19 cellular contexts compared by ENCODE assay signal in the genomic region with DNA sequence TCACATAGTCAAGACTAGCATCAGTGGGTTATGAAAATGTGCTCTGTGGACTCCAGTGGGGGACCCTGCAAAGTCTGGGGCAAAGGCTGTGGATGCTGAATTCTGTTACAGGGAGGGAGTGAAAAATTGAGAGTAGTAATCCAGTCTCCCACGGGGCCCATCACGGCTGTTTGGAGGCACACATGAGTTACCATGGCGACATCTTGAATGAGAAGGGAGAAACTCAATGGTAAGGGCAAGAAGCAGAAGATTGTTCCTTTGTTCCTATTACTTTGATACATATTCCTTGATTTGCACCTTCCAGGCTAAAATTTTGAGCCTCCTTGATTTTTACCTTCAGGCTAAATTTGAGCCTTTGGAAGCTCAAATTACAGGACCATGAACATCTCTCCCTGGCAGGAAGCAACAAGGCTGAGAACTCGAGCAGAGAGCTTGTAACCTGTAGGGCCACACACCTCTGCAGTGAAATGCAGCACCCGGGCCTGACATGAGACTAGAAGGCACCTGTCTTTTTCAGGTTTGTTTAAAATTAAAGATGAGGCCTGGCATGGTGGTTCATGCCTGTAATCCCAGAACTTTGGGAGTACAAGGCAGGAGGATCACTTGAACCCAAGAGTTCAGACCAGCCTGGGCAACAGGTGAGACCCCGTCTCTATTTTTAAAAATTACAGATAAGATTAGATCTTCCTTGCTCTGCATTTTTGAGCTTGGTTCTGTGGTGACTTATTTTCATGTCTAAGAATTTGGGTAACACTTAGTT. TPM values are rescaled to one million over a fixed set of nuclear protein-coding genes. Genes with fewer than 3 reads are reported as not detected.
DNase-seq lines count a peak whose midpoint lies in the region; ATAC-seq and TF ChIP-seq lines count a peak whose summit lies in the region.
"Had no signal": no experiment of that assay in that cellular context is flagged by ENCODE, and none has a peak within 500 bp of the region (broad histone marks: within the 10 kb centered on the region; RNA-seq: fewer than 3 reads in every experiment).

No MANE protein-coding gene starts in this region.

- peaks cover 8% of the 10 kb centered on the region for H3K4me1 Mint-ChIP-seq in endodermal cell
- H3K4me1 Mint-ChIP-seq in type B pancreatic cell (ENCODE audit: unreplicated experiment): peaks cover 27% of the 10 kb centered on the region
- H3K4me1 Mint-ChIP-seq: activated naive CD4-positive, alpha-beta T cell treated with anti-CD3 and anti-CD28 coated beads, Interleukin-2, amount 10 ng/mL, durations not matched to agents 7 days and 5 days; mesothelial cell of epicardium; natural killer cell had no signal

- H3K36me3 Mint-ChIP-seq in endodermal cell (ENCODE audit: low read depth): no peaks in the 10 kb centered on the region
- H3K36me3 Mint-ChIP-seq in type B pancreatic cell: no peaks in the 10 kb centered on the region
- H3K36me3 Mint-ChIP-seq: activated naive CD4-positive, alpha-beta T cell treated with anti-CD3 and anti-CD28 coated beads, Interleukin-2, amount 10 ng/mL, durations not matched to agents 7 days and 5 days; mesothelial cell of epicardium; natural killer cell had no signal

- ATAC-seq in HG03460 (IDR thresholded peaks at IDR 0.05; ENCODE audit: unreplicated experiment): no peak
- ATAC-seq in HG02763 (IDR thresholded peaks at IDR 0.05; ENCODE audit: unreplicated experiment): no peak
- ATAC-seq: natural killer cell, sciatic nerve had no signal

- H3K27ac Mint-ChIP-seq in endodermal cell: no peak overlapping the region
- H3K27ac Mint-ChIP-seq in type B pancreatic cell: no peak overlapping the region
- H3K27ac Mint-ChIP-seq: activated naive CD4-positive, alpha-beta T cell treated with anti-CD3 and anti-CD28 coated beads, Interleukin-2, amount 10 ng/mL, durations not matched to agents 7 days and 5 days; mesothelial cell of epicardium; natural killer cell; T-helper 1 cell treated with Interleukin-12 subunit alpha and Interleukin-12 subunit beta and Interleukin-4 antibody, amounts not matched to agents 30 μg/mL and 1 μg/mL, for 36 hours had no signal

- no peaks in the 10 kb centered on the region for H3K4me1 ChIP-seq in endodermal cell (ENCODE audit: control insufficient read depth, insufficient read depth, low read length)

- no peak overlapping the region for H3K9ac ChIP-seq in endodermal cell (ENCODE audit: extremely low read depth, low read length, poor library complexity, severe bottlenecking)

- H3K27ac ChIP-seq in endodermal cell (ENCODE audit: low read depth, low read length): peak overlapping the region; percentile 64

- H3K9me3 Mint-ChIP-seq in endodermal cell: no peaks in the 10 kb centered on the region
- H3K9me3 Mint-ChIP-seq in type B pancreatic cell: no peaks in the 10 kb centered on the region
- H3K9me3 Mint-ChIP-seq: activated naive CD4-positive, alpha-beta T cell treated with anti-CD3 and anti-CD28 coated beads, Interleukin-2, amount 10 ng/mL, durations not matched to agents 7 days and 5 days; mesothelial cell of epicardium; natural killer cell; T-helper 1 cell treated with Interleukin-12 subunit alpha and Interleukin-12 subunit beta and Interleukin-4 antibody, amounts not matched to agents 30 μg/mL and 1 μg/mL, for 36 hours had no signal

- H3K36me3 ChIP-seq in endodermal cell (ENCODE audit: control insufficient read depth, insufficient read depth, low read length): no peaks in the 10 kb centered on the region

- DNase-seq in NCI-H2107 treated with DMSO at 0.1 percent for 48 hours (lab: John Stamatoyannopoulos, UW; ENCODE audit: unreplicated experiment) (peak; percentile 73), NCI-H2107 (lab: John Stamatoyannopoulos, UW) (no peak), NCI-H2171 (lab: John Stamatoyannopoulos, UW) (peak; percentile 71), endodermal cell (no peak), type B pancreatic cell (ENCODE audit: extremely low spot score, unreplicated experiment) (no peak), SHP77 (lab: John Stamatoyannopoulos, UW) (no peak)
- DNase-seq: ACHN; activated CD4-positive, alpha-beta T cell treated with anti-CD3 and anti-CD28 coated beads for 4 hours; activated naive CD4-positive, alpha-beta T cell treated with anti-CD3 and anti-CD28 coated beads, Interleukin-2, amount 10 ng/mL, durations not matched to agents 7 days and 5 days; C1 segment of cervical spinal cord; GDM1; left colon; natural killer cell; posterior cingulate gyrus had no signal

- WGBS in endodermal cell (ENCODE audit: insufficient coverage in 1 of 2, insufficient read length in 1 of 2), 2 experiments: 67 to 88% methylated on average over 5 to 6 of the region's 6 CpGs

- H3K4me3 Mint-ChIP-seq in endodermal cell (no peak overlapping the region), type B pancreatic cell (peak overlapping the region; percentile 68)
- H3K4me3 Mint-ChIP-seq: activated naive CD4-positive, alpha-beta T cell treated with anti-CD3 and anti-CD28 coated beads, Interleukin-2, amount 10 ng/mL, durations not matched to agents 7 days and 5 days; mesothelial cell of epicardium; natural killer cell; T-helper 1 cell treated with Interleukin-12 subunit alpha and Interleukin-12 subunit beta and Interleukin-4 antibody, amounts not matched to agents 30 μg/mL and 1 μg/mL, for 36 hours had no signal

- H3K27me3 ChIP-seq in endodermal cell (ENCODE audit: control insufficient read depth, insufficient read depth, low read length, poor library complexity, severe bottlenecking): peaks cover 89% of the 10 kb centered on the region

- H3K9me3 ChIP-seq in endodermal cell (ENCODE audit: control insufficient read depth, low read length): no peaks in the 10 kb centered on the region

- H3K4me3 ChIP-seq in endodermal cell (ENCODE audit: low read length): no peak overlapping the region

- H3K27me3 Mint-ChIP-seq in endodermal cell (ENCODE audit: insufficient read depth): peaks cover 78% of the 10 kb centered on the region
- H3K27me3 Mint-ChIP-seq in type B pancreatic cell: no peaks in the 10 kb centered on the region

- TF ChIP-seq CTCF in endodermal cell (conservative IDR thresholded peaks at IDR 0.05) (no peak), type B pancreatic cell (conservative IDR thresholded peaks at IDR 0.05) (no peak)

RNA-seq across cellular contexts. Expression of a gene that starts 31.0 kb away (rescaled TPM):
- 10 to 100 TPM; 59.1 to 67.9 TPM for total RNA-seq in endodermal cell
- 93.1 TPM for polyA plus RNA-seq in endodermal cell (2013, experiment 1 of 2)
- polyA plus RNA-seq in endodermal cell (2013, experiment 2 of 2): 81.1 TPM
- 56.7 and 67.1 TPM in 2 replicates for total RNA-seq in type B pancreatic cell (ENCODE audit: low replicate concordance)

Comparison
In these comparisons a context has a peak if more than half of its experiments do, and no peak if none do; other contexts are left out.
1. DNase-seq: peak in NCI-H2107 treated with DMSO at 0.1 percent for 48 hours (single experiment) and NCI-H2171 (single experiment); none in NCI-H2107 (single experiment), endodermal cell (single experiment), type B pancreatic cell (single experiment) and SHP77 (0 of 2).